ENCODE assay signal across 1 cellular context in the genomic region with DNA sequence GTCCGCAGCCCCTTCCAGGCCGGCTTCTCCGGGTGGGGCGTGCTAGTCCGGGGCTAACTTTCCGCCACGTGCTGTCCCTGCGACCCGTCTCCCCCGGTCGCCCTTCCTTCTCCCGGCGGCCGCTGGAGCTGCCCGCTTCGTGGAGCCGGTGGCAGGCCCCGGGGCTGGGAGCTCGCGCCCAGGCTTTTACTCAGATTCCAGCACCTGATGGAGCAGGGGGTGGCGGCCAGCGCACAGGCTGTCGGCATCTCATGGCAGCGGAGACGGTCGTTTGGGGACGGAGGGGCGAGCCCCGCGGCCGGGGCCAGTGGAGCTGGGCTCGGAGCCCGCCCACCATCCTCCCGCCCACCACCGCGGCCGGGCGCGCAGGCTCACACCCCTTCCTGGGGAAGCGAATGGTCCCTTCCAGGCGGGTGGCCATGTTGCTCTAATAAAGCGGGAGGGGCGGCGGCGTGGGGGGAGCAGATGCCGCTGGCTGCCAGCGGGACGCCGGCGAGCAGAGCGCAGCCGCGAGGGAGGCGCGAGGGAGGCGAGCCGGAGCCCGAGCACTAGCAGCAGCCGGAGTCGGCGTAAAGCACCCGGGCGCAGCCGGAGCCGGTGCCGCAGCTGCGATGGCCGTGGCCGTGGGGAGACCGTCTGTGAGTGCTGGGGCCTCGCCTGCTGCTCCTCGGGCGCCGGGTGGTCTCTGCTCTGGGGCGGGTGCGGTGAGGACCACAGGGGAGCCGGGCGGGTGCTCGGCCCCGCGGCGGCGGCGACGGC.
TF ChIP-seq lines count a peak whose summit lies in the region.

A gene (plus strand): TSS at position 460 of the 759 bp plus-strand sequence. CDS start 152 bp downstream, at position 612.

TF ChIP-seq in K562, 482 proteins besides CTCF, POLR2A, EP300 and RAD21 (continued from another document and continues in another):
- TF ChIP-seq L3MBTL2 (IDR thresholded peaks at IDR 0.05) (peak; percentile 32), LEF1 (IDR thresholded peaks at IDR 0.05) (no peak), BRD4 (IDR thresholded peaks at IDR 0.05) (peak; percentile 78; the same call in 1 of the 2 replicates), ZFP30 (CRISPR knock-in tag; IDR thresholded peaks at IDR 0.05; ENCODE audit: borderline replicate concordance) (no peak), KDM5B (IDR thresholded peaks at IDR 0.05; ENCODE audit: insufficient replicate concordance, low read depth, low read length) (peak; percentile 81), YBX1 (IDR thresholded peaks at IDR 0.05) (no peak), FOXJ2 (tag; IDR thresholded peaks at IDR 0.05) (no peak), RBM39 (optimal IDR thresholded peaks at IDR 0.05; ENCODE audit: low read depth, low read length) (no peak), HLTF (IDR thresholded peaks at IDR 0.05) (no peak), NFIC (IDR thresholded peaks at IDR 0.05) (no peak), NFE2L1 (tag; IDR thresholded peaks at IDR 0.05; ENCODE audit: borderline replicate concordance, low read depth) (no peak), PYGO2 (tag; IDR thresholded peaks at IDR 0.05) (no peak), HNRNPK (IDR thresholded peaks at IDR 0.05; ENCODE audit: low read depth, low read length, poor library complexity, severe bottlenecking) (no peak), ZC3H11A (IDR thresholded peaks at IDR 0.05; ENCODE audit: low read depth, low read length) (no peak), ZNF253 (CRISPR knock-in tag; conservative IDR thresholded peaks at IDR 0.05) (no peak), NFXL1 (CRISPR knock-in tag; IDR thresholded peaks at IDR 0.05) (no peak), MEIS2 (IDR thresholded peaks at IDR 0.05; ENCODE audit: partially characterized antibody) (peak; percentile 12), DACH1 (IDR thresholded peaks at IDR 0.05; ENCODE audit: partially characterized antibody) (peak; percentile 30), MTA1 (IDR thresholded peaks at IDR 0.05; ENCODE audit: borderline replicate concordance) (no peak), MAFK (IDR thresholded peaks at IDR 0.05; ENCODE audit: low read length) (no peak), MCM3 (IDR thresholded peaks at IDR 0.05) (no peak), MTF1 (CRISPR knock-in tag; IDR thresholded peaks at IDR 0.05; ENCODE audit: borderline replicate concordance) (no peak), XRCC5 (IDR thresholded peaks at IDR 0.05; ENCODE audit: low read depth, low read length) (0 out of 2 replicates have a peak, but pooled peaks have one; percentile 75), TRIM28 (IDR thresholded peaks at IDR 0.05) (no peak), PTTG1 (tag; IDR thresholded peaks at IDR 0.05; ENCODE audit: low read depth) (no peak), TAF9B (IDR thresholded peaks at IDR 0.05; ENCODE audit: partially characterized antibody) (peak; percentile 1), ZBTB17 (CRISPR knock-in tag; IDR thresholded peaks at IDR 0.05) (no peak), CAMTA2 (CRISPR knock-in tag; conservative IDR thresholded peaks at IDR 0.05) (0 out of 2 replicates have a peak, but pooled peaks have one; percentile 35), RBBP5 (IDR thresholded peaks at IDR 0.05; ENCODE audit: borderline replicate concordance, insufficient read depth, low read length, poor library complexity, severe bottlenecking) (peak; percentile 71), CCNT2 (IDR thresholded peaks at IDR 0.05; ENCODE audit: borderline replicate concordance, extremely low read depth, insufficient read length, low read depth, low read length) (peak; percentile 83), CTBP1 (IDR thresholded peaks at IDR 0.05; ENCODE audit: borderline replicate concordance) (0 out of 2 replicates have a peak, but pooled peaks have one; percentile 11), SRF (CRISPR knock-in tag; IDR thresholded peaks at IDR 0.05) (no peak), NR2F6 (CRISPR knock-in tag; IDR thresholded peaks at IDR 0.05) (no peak), KLF10 (CRISPR knock-in tag; IDR thresholded peaks at IDR 0.05) (no peak), ZNF184 (CRISPR knock-in tag; IDR thresholded peaks at IDR 0.05) (no peak), ZNF830 (CRISPR knock-in tag; IDR thresholded peaks at IDR 0.05) (no peak), ZFP1 (CRISPR knock-in tag; IDR thresholded peaks at IDR 0.05) (no peak), PHF20 (IDR thresholded peaks at IDR 0.05; ENCODE audit: partially characterized antibody) (no peak), ETV5 (CRISPR knock-in tag; IDR thresholded peaks at IDR 0.05; ENCODE audit: low read depth) (no peak), SUPT5H (IDR thresholded peaks at IDR 0.05) (peak; percentile 75), TEAD4 (IDR thresholded peaks at IDR 0.05; ENCODE audit: low read length) (0 out of 2 replicates have a peak, but pooled peaks have one; percentile 3), TEAD4 (CRISPR knock-in tag; IDR thresholded peaks at IDR 0.05; ENCODE audit: borderline replicate concordance) (no peak), ZNF436 (CRISPR knock-in tag; IDR thresholded peaks at IDR 0.05) (no peak), ARHGAP35 (IDR thresholded peaks at IDR 0.05; ENCODE audit: partially characterized antibody) (no peak), KAT7 (CRISPR knock-in tag; IDR thresholded peaks at IDR 0.05; ENCODE audit: borderline replicate concordance) (0 out of 2 replicates have a peak, but pooled peaks have one; percentile 88)
- TF ChIP-seq, protein P1, sequence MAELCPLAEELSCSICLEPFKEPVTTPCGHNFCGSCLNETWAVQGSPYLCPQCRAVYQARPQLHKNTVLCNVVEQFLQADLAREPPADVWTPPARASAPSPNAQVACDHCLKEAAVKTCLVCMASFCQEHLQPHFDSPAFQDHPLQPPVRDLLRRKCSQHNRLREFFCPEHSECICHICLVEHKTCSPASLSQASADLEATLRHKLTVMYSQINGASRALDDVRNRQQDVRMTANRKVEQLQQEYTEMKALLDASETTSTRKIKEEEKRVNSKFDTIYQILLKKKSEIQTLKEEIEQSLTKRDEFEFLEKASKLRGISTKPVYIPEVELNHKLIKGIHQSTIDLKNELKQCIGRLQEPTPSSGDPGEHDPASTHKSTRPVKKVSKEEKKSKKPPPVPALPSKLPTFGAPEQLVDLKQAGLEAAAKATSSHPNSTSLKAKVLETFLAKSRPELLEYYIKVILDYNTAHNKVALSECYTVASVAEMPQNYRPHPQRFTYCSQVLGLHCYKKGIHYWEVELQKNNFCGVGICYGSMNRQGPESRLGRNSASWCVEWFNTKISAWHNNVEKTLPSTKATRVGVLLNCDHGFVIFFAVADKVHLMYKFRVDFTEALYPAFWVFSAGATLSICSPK (IDR thresholded peaks at IDR 0.05; ENCODE audit: borderline replicate concordance), result no peak
- TF ChIP-seq, protein P2, sequence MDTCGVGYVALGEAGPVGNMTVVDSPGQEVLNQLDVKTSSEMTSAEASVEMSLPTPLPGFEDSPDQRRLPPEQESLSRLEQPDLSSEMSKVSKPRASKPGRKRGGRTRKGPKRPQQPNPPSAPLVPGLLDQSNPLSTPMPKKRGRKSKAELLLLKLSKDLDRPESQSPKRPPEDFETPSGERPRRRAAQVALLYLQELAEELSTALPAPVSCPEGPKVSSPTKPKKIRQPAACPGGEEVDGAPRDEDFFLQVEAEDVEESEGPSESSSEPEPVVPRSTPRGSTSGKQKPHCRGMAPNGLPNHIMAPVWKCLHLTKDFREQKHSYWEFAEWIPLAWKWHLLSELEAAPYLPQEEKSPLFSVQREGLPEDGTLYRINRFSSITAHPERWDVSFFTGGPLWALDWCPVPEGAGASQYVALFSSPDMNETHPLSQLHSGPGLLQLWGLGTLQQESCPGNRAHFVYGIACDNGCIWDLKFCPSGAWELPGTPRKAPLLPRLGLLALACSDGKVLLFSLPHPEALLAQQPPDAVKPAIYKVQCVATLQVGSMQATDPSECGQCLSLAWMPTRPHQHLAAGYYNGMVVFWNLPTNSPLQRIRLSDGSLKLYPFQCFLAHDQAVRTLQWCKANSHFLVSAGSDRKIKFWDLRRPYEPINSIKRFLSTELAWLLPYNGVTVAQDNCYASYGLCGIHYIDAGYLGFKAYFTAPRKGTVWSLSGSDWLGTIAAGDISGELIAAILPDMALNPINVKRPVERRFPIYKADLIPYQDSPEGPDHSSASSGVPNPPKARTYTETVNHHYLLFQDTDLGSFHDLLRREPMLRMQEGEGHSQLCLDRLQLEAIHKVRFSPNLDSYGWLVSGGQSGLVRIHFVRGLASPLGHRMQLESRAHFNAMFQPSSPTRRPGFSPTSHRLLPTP (IDR thresholded peaks at IDR 0.05; ENCODE audit: borderline replicate concordance, extremely low read depth, insufficient read length), result no peak
- TF ChIP-seq, protein P3, sequence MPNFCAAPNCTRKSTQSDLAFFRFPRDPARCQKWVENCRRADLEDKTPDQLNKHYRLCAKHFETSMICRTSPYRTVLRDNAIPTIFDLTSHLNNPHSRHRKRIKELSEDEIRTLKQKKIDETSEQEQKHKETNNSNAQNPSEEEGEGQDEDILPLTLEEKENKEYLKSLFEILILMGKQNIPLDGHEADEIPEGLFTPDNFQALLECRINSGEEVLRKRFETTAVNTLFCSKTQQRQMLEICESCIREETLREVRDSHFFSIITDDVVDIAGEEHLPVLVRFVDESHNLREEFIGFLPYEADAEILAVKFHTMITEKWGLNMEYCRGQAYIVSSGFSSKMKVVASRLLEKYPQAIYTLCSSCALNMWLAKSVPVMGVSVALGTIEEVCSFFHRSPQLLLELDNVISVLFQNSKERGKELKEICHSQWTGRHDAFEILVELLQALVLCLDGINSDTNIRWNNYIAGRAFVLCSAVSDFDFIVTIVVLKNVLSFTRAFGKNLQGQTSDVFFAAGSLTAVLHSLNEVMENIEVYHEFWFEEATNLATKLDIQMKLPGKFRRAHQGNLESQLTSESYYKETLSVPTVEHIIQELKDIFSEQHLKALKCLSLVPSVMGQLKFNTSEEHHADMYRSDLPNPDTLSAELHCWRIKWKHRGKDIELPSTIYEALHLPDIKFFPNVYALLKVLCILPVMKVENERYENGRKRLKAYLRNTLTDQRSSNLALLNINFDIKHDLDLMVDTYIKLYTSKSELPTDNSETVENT (CRISPR knock-in tag; IDR thresholded peaks at IDR 0.05), result peak; percentile 60; the same call in 1 of the 2 replicates
- TF ChIP-seq, protein P4, sequence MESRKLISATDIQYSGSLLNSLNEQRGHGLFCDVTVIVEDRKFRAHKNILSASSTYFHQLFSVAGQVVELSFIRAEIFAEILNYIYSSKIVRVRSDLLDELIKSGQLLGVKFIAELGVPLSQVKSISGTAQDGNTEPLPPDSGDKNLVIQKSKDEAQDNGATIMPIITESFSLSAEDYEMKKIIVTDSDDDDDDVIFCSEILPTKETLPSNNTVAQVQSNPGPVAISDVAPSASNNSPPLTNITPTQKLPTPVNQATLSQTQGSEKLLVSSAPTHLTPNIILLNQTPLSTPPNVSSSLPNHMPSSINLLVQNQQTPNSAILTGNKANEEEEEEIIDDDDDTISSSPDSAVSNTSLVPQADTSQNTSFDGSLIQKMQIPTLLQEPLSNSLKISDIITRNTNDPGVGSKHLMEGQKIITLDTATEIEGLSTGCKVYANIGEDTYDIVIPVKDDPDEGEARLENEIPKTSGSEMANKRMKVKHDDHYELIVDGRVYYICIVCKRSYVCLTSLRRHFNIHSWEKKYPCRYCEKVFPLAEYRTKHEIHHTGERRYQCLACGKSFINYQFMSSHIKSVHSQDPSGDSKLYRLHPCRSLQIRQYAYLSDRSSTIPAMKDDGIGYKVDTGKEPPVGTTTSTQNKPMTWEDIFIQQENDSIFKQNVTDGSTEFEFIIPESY (CRISPR knock-in tag; IDR thresholded peaks at IDR 0.05), result 0 out of 2 replicates have a peak, but pooled peaks have one; percentile 16
- TF ChIP-seq, protein P5, sequence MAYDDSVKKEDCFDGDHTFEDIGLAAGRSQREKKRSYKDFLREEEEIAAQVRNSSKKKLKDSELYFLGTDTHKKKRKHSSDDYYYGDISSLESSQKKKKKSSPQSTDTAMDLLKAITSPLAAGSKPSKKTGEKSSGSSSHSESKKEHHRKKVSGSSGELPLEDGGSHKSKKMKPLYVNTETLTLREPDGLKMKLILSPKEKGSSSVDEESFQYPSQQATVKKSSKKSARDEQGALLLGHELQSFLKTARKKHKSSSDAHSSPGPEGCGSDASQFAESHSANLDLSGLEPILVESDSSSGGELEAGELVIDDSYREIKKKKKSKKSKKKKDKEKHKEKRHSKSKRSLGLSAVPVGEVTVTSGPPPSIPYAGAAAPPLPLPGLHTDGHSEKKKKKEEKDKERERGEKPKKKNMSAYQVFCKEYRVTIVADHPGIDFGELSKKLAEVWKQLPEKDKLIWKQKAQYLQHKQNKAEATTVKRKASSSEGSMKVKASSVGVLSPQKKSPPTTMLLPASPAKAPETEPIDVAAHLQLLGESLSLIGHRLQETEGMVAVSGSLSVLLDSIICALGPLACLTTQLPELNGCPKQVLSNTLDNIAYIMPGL (CRISPR knock-in tag; IDR thresholded peaks at IDR 0.05), result no peak
- TF ChIP-seq, protein P6, sequence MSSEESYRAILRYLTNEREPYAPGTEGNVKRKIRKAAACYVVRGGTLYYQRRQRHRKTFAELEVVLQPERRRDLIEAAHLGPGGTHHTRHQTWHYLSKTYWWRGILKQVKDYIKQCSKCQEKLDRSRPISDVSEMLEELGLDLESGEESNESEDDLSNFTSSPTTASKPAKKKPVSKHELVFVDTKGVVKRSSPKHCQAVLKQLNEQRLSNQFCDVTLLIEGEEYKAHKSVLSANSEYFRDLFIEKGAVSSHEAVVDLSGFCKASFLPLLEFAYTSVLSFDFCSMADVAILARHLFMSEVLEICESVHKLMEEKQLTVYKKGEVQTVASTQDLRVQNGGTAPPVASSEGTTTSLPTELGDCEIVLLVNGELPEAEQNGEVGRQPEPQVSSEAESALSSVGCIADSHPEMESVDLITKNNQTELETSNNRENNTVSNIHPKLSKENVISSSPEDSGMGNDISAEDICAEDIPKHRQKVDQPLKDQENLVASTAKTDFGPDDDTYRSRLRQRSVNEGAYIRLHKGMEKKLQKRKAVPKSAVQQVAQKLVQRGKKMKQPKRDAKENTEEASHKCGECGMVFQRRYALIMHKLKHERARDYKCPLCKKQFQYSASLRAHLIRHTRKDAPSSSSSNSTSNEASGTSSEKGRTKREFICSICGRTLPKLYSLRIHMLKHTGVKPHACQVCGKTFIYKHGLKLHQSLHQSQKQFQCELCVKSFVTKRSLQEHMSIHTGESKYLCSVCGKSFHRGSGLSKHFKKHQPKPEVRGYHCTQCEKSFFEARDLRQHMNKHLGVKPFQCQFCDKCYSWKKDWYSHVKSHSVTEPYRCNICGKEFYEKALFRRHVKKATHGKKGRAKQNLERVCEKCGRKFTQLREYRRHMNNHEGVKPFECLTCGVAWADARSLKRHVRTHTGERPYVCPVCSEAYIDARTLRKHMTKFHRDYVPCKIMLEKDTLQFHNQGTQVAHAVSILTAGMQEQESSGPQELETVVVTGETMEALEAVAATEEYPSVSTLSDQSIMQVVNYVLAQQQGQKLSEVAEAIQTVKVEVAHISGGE (CRISPR knock-in tag; IDR thresholded peaks at IDR 0.05), result 0 out of 6 replicates have a peak, but pooled peaks of 1 of the 3 experiments have one; percentile 33
- TF ChIP-seq, protein P7, sequence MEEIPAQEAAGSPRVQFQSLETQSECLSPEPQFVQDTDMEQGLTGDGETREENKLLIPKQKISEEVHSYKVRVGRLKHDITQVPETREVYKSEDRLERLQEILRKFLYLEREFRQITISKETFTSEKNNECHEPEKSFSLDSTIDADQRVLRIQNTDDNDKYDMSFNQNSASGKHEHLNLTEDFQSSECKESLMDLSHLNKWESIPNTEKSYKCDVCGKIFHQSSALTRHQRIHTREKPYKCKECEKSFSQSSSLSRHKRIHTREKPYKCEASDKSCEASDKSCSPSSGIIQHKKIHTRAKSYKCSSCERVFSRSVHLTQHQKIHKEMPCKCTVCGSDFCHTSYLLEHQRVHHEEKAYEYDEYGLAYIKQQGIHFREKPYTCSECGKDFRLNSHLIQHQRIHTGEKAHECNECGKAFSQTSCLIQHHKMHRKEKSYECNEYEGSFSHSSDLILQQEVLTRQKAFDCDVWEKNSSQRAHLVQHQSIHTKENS (CRISPR knock-in tag; IDR thresholded peaks at IDR 0.05), result no peak
- TF ChIP-seq, protein P8, sequence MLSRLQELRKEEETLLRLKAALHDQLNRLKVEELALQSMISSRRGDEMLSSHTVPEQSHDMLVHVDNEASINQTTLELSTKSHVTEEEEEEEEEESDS (CRISPR knock-in tag; IDR thresholded peaks at IDR 0.05), result no peak
